In genomic region chr2:55283083-55283482, GRCh38 we compare ENCODE assay signal across 9 cellular contexts. TPM values are rescaled to one million over a fixed set of nuclear protein-coding genes. Genes with fewer than 3 reads are reported as not detected.
A peak's percentile ranks its signal among the peaks of the same experiment; 100 is the strongest.
DNase-seq lines count a peak whose midpoint lies in the region; ATAC-seq, FAIRE-seq and TF ChIP-seq lines count a peak whose summit lies in the region.
"Had no signal": no experiment of that assay in that cellular context is flagged by ENCODE, and none has a peak within 500 bp of the region (broad histone marks: within the 10 kb centered on the region; RNA-seq: fewer than 3 reads in every experiment).

No MANE protein-coding gene starts in this region.

- H3K9ac ChIP-seq in OCI-LY3 (ENCODE audit: low read length): no peak overlapping the region
- no peak overlapping the region for H3K9ac ChIP-seq in skeletal muscle satellite cell (ENCODE audit: low read depth, low read length)

- H3K4me1 ChIP-seq in OCI-LY3 (ENCODE audit: low read length) (peaks cover 8% of the 10 kb centered on the region), skeletal muscle satellite cell (ENCODE audit: control insufficient read depth, insufficient read depth, low read length) (peaks cover 7% of the 10 kb centered on the region)

- no peak overlapping the region for H3K27ac ChIP-seq in OCI-LY3 (ENCODE audit: low read length)

- H3K27me3 Mint-ChIP-seq in T-helper 2 cell treated with Interferon-gamma antibody and Interleukin-4, amounts not matched to agents 5 μg/mL and 100 μg/mL, for 36 hours (ENCODE audit: low read depth): peaks cover 2% of the 10 kb centered on the region
- H3K27me3 Mint-ChIP-seq in effector memory CD8-positive, alpha-beta T cell: no peaks in the 10 kb centered on the region

- no peak for FAIRE-seq in GM19239 (lab: Jason Lieb, UNC)

- H3K9me3 Mint-ChIP-seq in T-helper 2 cell treated with Interferon-gamma antibody and Interleukin-4, amounts not matched to agents 5 μg/mL and 100 μg/mL, for 36 hours: no peaks in the 10 kb centered on the region
- no peaks in the 10 kb centered on the region for H3K9me3 Mint-ChIP-seq in effector memory CD8-positive, alpha-beta T cell

- H3K27me3 ChIP-seq in OCI-LY3 (ENCODE audit: low read depth, low read length) (no peaks in the 10 kb centered on the region), skeletal muscle satellite cell (ENCODE audit: control insufficient read depth, insufficient read depth, low read length) (no peaks in the 10 kb centered on the region)

- no peak overlapping the region for H2AFZ ChIP-seq in OCI-LY3 (ENCODE audit: low read depth, low read length)

- H3K4me2 ChIP-seq in OCI-LY3 (ENCODE audit: low read length): peak overlapping the region; percentile 99
- H3K4me2 ChIP-seq in skeletal muscle satellite cell (ENCODE audit: low read length): peak overlapping the region; percentile 96

- H3K36me3 Mint-ChIP-seq in T-helper 2 cell treated with Interferon-gamma antibody and Interleukin-4, amounts not matched to agents 5 μg/mL and 100 μg/mL, for 36 hours (ENCODE audit: low read depth): peaks cover 2% of the 10 kb centered on the region
- peaks cover 7% of the 10 kb centered on the region for H3K36me3 Mint-ChIP-seq in effector memory CD8-positive, alpha-beta T cell (ENCODE audit: insufficient read depth)

- DNase-seq in T-helper 2 cell treated with Interferon-gamma antibody and Interleukin-4, amounts not matched to agents 5 μg/mL and 100 μg/mL, for 36 hours (ENCODE audit: low spot score): no peak
- DNase-seq in T-helper 2 cell (no peak), GM19239 (ENCODE audit: insufficient read length, low spot score) (no peak), OCI-M1 (lab: John Stamatoyannopoulos, UW) (no peak), GM19238 (ENCODE audit: insufficient read length, low spot score) (no peak)
- DNase-seq in effector memory CD8-positive, alpha-beta T cell: no peak
- DNase-seq: amniotic stem cell had no signal

- no peaks in the 10 kb centered on the region for H3K79me2 ChIP-seq in OCI-LY3 (ENCODE audit: low read length)

- no peak for TF ChIP-seq CTCF in OCI-LY3 (IDR thresholded peaks at IDR 0.05; ENCODE audit: low read depth, low read length)

- no peak for ATAC-seq in effector memory CD8-positive, alpha-beta T cell (replicated peaks)

- H3K4me1 Mint-ChIP-seq in T-helper 2 cell treated with Interferon-gamma antibody and Interleukin-4, amounts not matched to agents 5 μg/mL and 100 μg/mL, for 36 hours (ENCODE audit: low read depth): peaks cover 21% of the 10 kb centered on the region
- peaks cover 6 to 9% of the 10 kb centered on the region in 2 donors for H3K4me1 Mint-ChIP-seq in effector memory CD8-positive, alpha-beta T cell (ENCODE audit: low read depth in 2 of 2)

- H3K4me3 ChIP-seq in OCI-LY3 (ENCODE audit: low read length) (no peak overlapping the region), skeletal muscle satellite cell (ENCODE audit: low read length) (no peak overlapping the region)

- H3K27ac Mint-ChIP-seq in T-helper 2 cell treated with Interferon-gamma antibody and Interleukin-4, amounts not matched to agents 5 μg/mL and 100 μg/mL, for 36 hours: no peak overlapping the region
- peak overlapping the region; percentile 97 to 98 for H3K27ac Mint-ChIP-seq in effector memory CD8-positive, alpha-beta T cell

- H3K9me3 ChIP-seq in OCI-LY3 (ENCODE audit: insufficient read depth, low read length): no peaks in the 10 kb centered on the region
- H3K9me3 ChIP-seq in skeletal muscle satellite cell (replicated peaks; ENCODE audit: low read length): no peaks in the 10 kb centered on the region

- peak overlapping the region; percentile 88 for H3K4me3 Mint-ChIP-seq in T-helper 2 cell treated with Interferon-gamma antibody and Interleukin-4, amounts not matched to agents 5 μg/mL and 100 μg/mL, for 36 hours
- H3K4me3 Mint-ChIP-seq in effector memory CD8-positive, alpha-beta T cell: peak overlapping the region; percentile 84 to 88

- H3K36me3 ChIP-seq in OCI-LY3 (replicated peaks; ENCODE audit: low read depth, low read length): peaks cover 2% of the 10 kb centered on the region
- no peaks in the 10 kb centered on the region for H3K36me3 ChIP-seq in skeletal muscle satellite cell (ENCODE audit: insufficient read depth, low read length)

- no peaks in the 10 kb centered on the region for H4K20me1 ChIP-seq in OCI-LY3 (ENCODE audit: insufficient read depth, low read length)

RNA-seq across cellular contexts. Expression of gene MTIF2, which starts 14.1 kb away (rescaled TPM):
- total RNA-seq in skeletal muscle satellite cell (2012; rRNA removed): 30.6 and 38.5 TPM in 2 replicates

RNA-seq across cellular contexts. Expression of gene RPS27A, which starts 50.6 kb away (rescaled TPM):
- total RNA-seq in skeletal muscle satellite cell (2012; rRNA removed): 829 and 962 TPM in 2 replicates

RNA-seq across cellular contexts. Expression of gene CLHC1, which starts 51.0 kb away (rescaled TPM):
- total RNA-seq in skeletal muscle satellite cell (2012; rRNA removed): 5.0 and 12.9 TPM in 2 replicates
